4 cellular contexts compared by ENCODE assay signal in genomic region chr9:8106362-8106761, GRCh38.
"Had no signal": no experiment of that assay in that cellular context is flagged by ENCODE, and none has a peak within 500 bp of the region (broad histone marks: within the 10 kb centered on the region; RNA-seq: fewer than 3 reads in every experiment).

No MANE protein-coding gene starts in this region.

- H2AFZ ChIP-seq: GM23338 had no signal

- ATAC-seq: GM23338 had no signal

- H3K4me3 ChIP-seq: GM23338 had no signal

- DNase-seq: H9, HCEC 1CT, IMR-90 had no signal

- H3K4me2 ChIP-seq: GM23338 had no signal
